Comparison of ENCODE assay signal across 35 cellular contexts in genomic region chr5:150364004-150364403, GRCh38.
"Had no signal": no experiment of that assay in that cellular context is flagged by ENCODE, and none has a peak within 500 bp of the region (broad histone marks: within the 10 kb centered on the region; RNA-seq: fewer than 3 reads in every experiment).

No MANE protein-coding gene starts in this region.

- H3K27me3 Mint-ChIP-seq: activated B cell treated with CpG ODN at 0.5 μM for 24 hours; activated CD4-positive, alpha-beta memory T cell treated with anti-CD3 and anti-CD28 coated beads for 36 hours; activated CD4-positive, alpha-beta T cell treated with anti-CD3 and anti-CD28 coated beads, Interleukin-2, amount 10 ng/mL, durations not matched to agents 24 days and 14 days; activated CD8-positive, alpha-beta T cell treated with anti-CD3 and anti-CD28 coated beads for 36 hours; activated naive CD8-positive, alpha-beta T cell treated with anti-CD3 and anti-CD28 coated beads, Interleukin-2, amount 10 ng/mL, durations not matched to agents 7 days and 5 days; activated T-helper 17 cell treated with anti-CD3 and anti-CD28 coated beads, Interleukin-2, amount 50 U/mL, for 72 hours had no signal

- H3K4me1 ChIP-seq: breast epithelium had no signal

- H3K4me3 Mint-ChIP-seq: activated B cell treated with CpG ODN at 0.5 μM for 24 hours; activated CD4-positive, alpha-beta memory T cell treated with anti-CD3 and anti-CD28 coated beads for 36 hours; activated CD4-positive, alpha-beta T cell treated with anti-CD3 and anti-CD28 coated beads, Interleukin-2, amount 10 ng/mL, durations not matched to agents 24 days and 14 days; activated CD8-positive, alpha-beta T cell treated with anti-CD3 and anti-CD28 coated beads for 36 hours; activated naive CD4-positive, alpha-beta T cell treated with anti-CD3 and anti-CD28 coated beads for 36 hours; activated naive CD8-positive, alpha-beta T cell treated with anti-CD3 and anti-CD28 coated beads, Interleukin-2, amount 10 ng/mL, durations not matched to agents 7 days and 5 days; activated T-cell treated with anti-CD3 and anti-CD28 coated beads, Interleukin-2, amount 50 U/mL, for 4 hours; activated T-cell treated with anti-CD3 and anti-CD28 coated beads, Interleukin-2, amount 50 U/mL, for 72 hours; activated T-helper 1 cell treated with anti-CD3 and anti-CD28 coated beads, Interleukin-12 subunit alpha, Interleukin-12 subunit beta, Interleukin-2, Interleukin-4 antibody, amounts not matched to agents 30 ng/mL and 10 ng/mL and 1 ng/mL, durations not matched to agents 14 hours and 24 hours and 36 hours; activated T-helper 17 cell treated with anti-CD3 and anti-CD28 coated beads, Interleukin-2, amount 50 U/mL, for 72 hours; T-helper 1 cell treated with Interleukin-12 subunit alpha and Interleukin-12 subunit beta and Interleukin-4 antibody, amounts not matched to agents 30 μg/mL and 1 μg/mL, for 36 hours; T-helper 2 cell treated with Interferon-gamma antibody and Interleukin-4, amounts not matched to agents 5 μg/mL and 100 μg/mL, for 36 hours had no signal

- ATAC-seq: activated CD8-positive, alpha-beta T cell treated with anti-CD3 and anti-CD28 coated beads for 36 hours; activated naive CD4-positive, alpha-beta T cell treated with anti-CD3 and anti-CD28 coated beads, Interleukin-2, amount 50 U/mL, for 72 hours; activated T-cell treated with anti-CD3 and anti-CD28 coated beads, Interleukin-2, amount 50 U/mL, for 4 hours; activated T-cell treated with anti-CD3 and anti-CD28 coated beads, Interleukin-2, amount 50 U/mL, for 72 hours; activated T-helper 17 cell treated with anti-CD3 and anti-CD28 coated beads, Interleukin-2, amount 50 U/mL, for 72 hours; body of pancreas had no signal

- H3K9me3 Mint-ChIP-seq: activated B cell treated with CpG ODN at 0.5 μM for 24 hours; activated CD4-positive, alpha-beta memory T cell treated with anti-CD3 and anti-CD28 coated beads for 36 hours; activated CD4-positive, alpha-beta T cell treated with anti-CD3 and anti-CD28 coated beads, Interleukin-2, amount 10 ng/mL, durations not matched to agents 24 days and 14 days; activated CD8-positive, alpha-beta T cell treated with anti-CD3 and anti-CD28 coated beads for 36 hours; activated naive CD4-positive, alpha-beta T cell treated with anti-CD3 and anti-CD28 coated beads for 36 hours; activated naive CD4-positive, alpha-beta T cell treated with anti-CD3 and anti-CD28 coated beads, Interleukin-2, amount 50 U/mL, for 72 hours; activated naive CD8-positive, alpha-beta T cell treated with anti-CD3 and anti-CD28 coated beads, Interleukin-2, amount 10 ng/mL, durations not matched to agents 7 days and 5 days; activated T-cell treated with anti-CD3 and anti-CD28 coated beads, Interleukin-2, amount 50 U/mL, for 4 hours; activated T-cell treated with anti-CD3 and anti-CD28 coated beads, Interleukin-2, amount 50 U/mL, for 72 hours; activated T-helper 1 cell treated with anti-CD3 and anti-CD28 coated beads, Interleukin-12 subunit alpha, Interleukin-12 subunit beta, Interleukin-2, Interleukin-4 antibody, amounts not matched to agents 30 ng/mL and 10 ng/mL and 1 ng/mL, durations not matched to agents 14 hours and 24 hours and 36 hours; activated T-helper 17 cell treated with anti-CD3 and anti-CD28 coated beads, Interleukin-2, amount 50 U/mL, for 72 hours; T-helper 1 cell treated with Interleukin-12 subunit alpha and Interleukin-12 subunit beta and Interleukin-4 antibody, amounts not matched to agents 30 μg/mL and 1 μg/mL, for 36 hours; T-helper 2 cell treated with Interferon-gamma antibody and Interleukin-4, amounts not matched to agents 5 μg/mL and 100 μg/mL, for 36 hours had no signal

- H3K27ac ChIP-seq: adrenal gland, body of pancreas, brain microvascular endothelial cell, breast epithelium, VCaP had no signal

- H3K27ac Mint-ChIP-seq: activated B cell treated with CpG ODN at 0.5 μM for 24 hours; activated CD4-positive, alpha-beta memory T cell treated with anti-CD3 and anti-CD28 coated beads for 36 hours; activated CD4-positive, alpha-beta T cell treated with anti-CD3 and anti-CD28 coated beads, Interleukin-2, amount 10 ng/mL, durations not matched to agents 24 days and 14 days; activated CD8-positive, alpha-beta T cell treated with anti-CD3 and anti-CD28 coated beads for 36 hours; activated naive CD8-positive, alpha-beta T cell treated with anti-CD3 and anti-CD28 coated beads, Interleukin-2, amount 10 ng/mL, durations not matched to agents 7 days and 5 days; activated T-cell treated with anti-CD3 and anti-CD28 coated beads, Interleukin-2, amount 50 U/mL, for 72 hours; activated T-helper 1 cell treated with anti-CD3 and anti-CD28 coated beads, Interleukin-12 subunit alpha, Interleukin-12 subunit beta, Interleukin-2, Interleukin-4 antibody, amounts not matched to agents 30 ng/mL and 10 ng/mL and 1 ng/mL, durations not matched to agents 14 hours and 24 hours and 36 hours; T-helper 1 cell treated with Interleukin-12 subunit alpha and Interleukin-12 subunit beta and Interleukin-4 antibody, amounts not matched to agents 30 μg/mL and 1 μg/mL, for 36 hours; T-helper 2 cell treated with Interferon-gamma antibody and Interleukin-4, amounts not matched to agents 5 μg/mL and 100 μg/mL, for 36 hours had no signal

- H3K4me3 ChIP-seq: adrenal gland, body of pancreas, breast epithelium had no signal

- H3K9me3 ChIP-seq: adrenal gland, body of pancreas, breast epithelium had no signal

- H3K36me3 ChIP-seq: breast epithelium had no signal

- H3K27me3 ChIP-seq: adrenal gland, body of pancreas, brain microvascular endothelial cell, breast epithelium had no signal

- DNase-seq: activated B cell treated with CpG ODN at 0.5 μM for 24 hours; activated CD4-positive, alpha-beta memory T cell treated with anti-CD3 and anti-CD28 coated beads for 36 hours; activated CD4-positive, alpha-beta T cell treated with anti-CD3 and anti-CD28 coated beads for 4 hours; activated CD4-positive, alpha-beta T cell treated with anti-CD3 and anti-CD28 coated beads, Interleukin-2, amount 10 ng/mL, durations not matched to agents 24 days and 14 days; activated CD4-positive, alpha-beta T cell treated with anti-CD3 and anti-CD28 coated beads, Interleukin-2, amount 50 U/mL, for 1 hour; activated CD4-positive, alpha-beta T cell treated with anti-CD3 and anti-CD28 coated beads, Interleukin-2, amount 50 U/mL, for 4 hours; activated CD4-positive, CD25-positive, alpha-beta regulatory T cell treated with anti-CD3 and anti-CD28 coated beads, Interleukin-2, amount 50 U/mL, for 72 hours; activated CD8-positive, alpha-beta memory T cell treated with anti-CD3 and anti-CD28 coated beads, Interleukin-2, amount 50 U/mL, for 4 hours; activated CD8-positive, alpha-beta T cell treated with anti-CD3 and anti-CD28 coated beads for 36 hours; activated effector memory CD4-positive, alpha-beta T cell treated with anti-CD3 and anti-CD28 coated beads, Interleukin-2, amount 50 U/mL, for 16 hours; activated gamma-delta T cell treated with Interleukin-2 at 50 U/mL for 16 hours; activated naive CD4-positive, alpha-beta T cell; activated naive CD4-positive, alpha-beta T cell treated with anti-CD3 and anti-CD28 coated beads for 36 hours; activated naive CD4-positive, alpha-beta T cell treated with anti-CD3 and anti-CD28 coated beads, Interleukin-2, amount 50 U/mL, for 16 hours; activated naive CD8-positive, alpha-beta T cell treated with anti-CD3 and anti-CD28 coated beads, Interleukin-2, amount 10 ng/mL, durations not matched to agents 7 days and 5 days; activated T-cell treated with anti-CD3 and anti-CD28 coated beads for 4 hours; activated T-cell treated with anti-CD3 and anti-CD28 coated beads, Interleukin-2, amount 50 U/mL, for 1 hour; activated T-cell treated with anti-CD3 and anti-CD28 coated beads, Interleukin-2, amount 50 U/mL, for 4 hours; activated T-cell treated with anti-CD3 and anti-CD28 coated beads, Interleukin-2, amount 50 U/mL, for 72 hours; adrenal gland; amniotic stem cell; aorta; body of pancreas; brain microvascular endothelial cell; central memory CD4-positive, alpha-beta T cell; T-helper 1 cell; T-helper 2 cell; T-helper 9 cell had no signal
